ENCODE assay signal across 15 cellular contexts in genomic region chr13:98822238-98822606, GRCh38.
DNase-seq lines count a peak whose midpoint lies in the region; ATAC-seq, FAIRE-seq and TF ChIP-seq lines count a peak whose summit lies in the region.
"Had no signal": no experiment of that assay in that cellular context is flagged by ENCODE, and none has a peak within 500 bp of the region (broad histone marks: within the 10 kb centered on the region; RNA-seq: fewer than 3 reads in every experiment).

No MANE protein-coding gene starts in this region.

- H3K4me3 ChIP-seq in ascending aorta (no peak overlapping the region), left ventricle myocardium inferior (peak overlapping the region; percentile 14), pancreas (no peak overlapping the region)

- peaks cover 82% of the 10 kb centered on the region for H3K36me3 Mint-ChIP-seq in activated T-cell treated with anti-CD3 and anti-CD28 coated beads, Interleukin-2, amount 50 U/mL, for 24 hours (ENCODE audit: low read depth)

- H3K27me3 ChIP-seq in ascending aorta (no peaks in the 10 kb centered on the region), left ventricle myocardium inferior (ENCODE audit: low read depth) (no peaks in the 10 kb centered on the region), pancreas (no peaks in the 10 kb centered on the region)

- H3K27ac ChIP-seq in C4-2B (peak overlapping the region; percentile 25; the same call in 1 of the 2 replicates), ascending aorta (peak overlapping the region; percentile 51 to 66), left ventricle myocardium inferior (replicated peaks) (peak overlapping the region; percentile 76), pancreas (peak overlapping the region in 3 of 4 donors; percentile 38 to 71 (median 60))
- H3K27ac ChIP-seq: KMS-11 had no signal

- DNase-seq in ascending aorta (ENCODE audit: low spot score in 2 of 2) (no peak), left ventricle myocardium inferior (no peak), pancreas (peak in 1 of 6 donors; percentile 31), islet precursor cell (no peak), NCI-H82 (lab: John Stamatoyannopoulos, UW) (no peak)
- DNase-seq in activated T-cell treated with anti-CD3 and anti-CD28 coated beads, Interleukin-2, amount 50 U/mL, for 24 hours, result no peak
- DNase-seq: activated CD8-positive, alpha-beta T cell treated with anti-CD3 and anti-CD28 coated beads for 36 hours; activated gamma-delta T cell treated with Interleukin-2 at 50 U/mL for 16 hours; H7; NCI-H1930 had no signal

- WGBS in pancreas, 2 donors, result 10% methylated on average over 3 of the region's 3 CpGs

- peaks cover 12% of the 10 kb centered on the region for H3K4me1 Mint-ChIP-seq in activated T-cell treated with anti-CD3 and anti-CD28 coated beads, Interleukin-2, amount 50 U/mL, for 24 hours (ENCODE audit: low read depth)

- intact Hi-C loops in ascending aorta (cut with DNase I) (no loop called here), left ventricle myocardium inferior (cut with micrococcal nuclease) (no loop called here), pancreas (cut with DNase I) (no loop called here)

- H3K9me3 ChIP-seq in ascending aorta, result no peaks in the 10 kb centered on the region
- no peaks in the 10 kb centered on the region for H3K9me3 ChIP-seq in left ventricle myocardium inferior (replicated peaks)
- H3K9me3 ChIP-seq in pancreas, result no peaks in the 10 kb centered on the region

- no peaks in the 10 kb centered on the region for H3K9me3 Mint-ChIP-seq in activated T-cell treated with anti-CD3 and anti-CD28 coated beads, Interleukin-2, amount 50 U/mL, for 24 hours
- H3K9me3 Mint-ChIP-seq: activated CD8-positive, alpha-beta T cell treated with anti-CD3 and anti-CD28 coated beads for 36 hours had no signal

- no peak overlapping the region for H3K27ac Mint-ChIP-seq in activated T-cell treated with anti-CD3 and anti-CD28 coated beads, Interleukin-2, amount 50 U/mL, for 24 hours
- H3K27ac Mint-ChIP-seq: activated CD8-positive, alpha-beta T cell treated with anti-CD3 and anti-CD28 coated beads for 36 hours had no signal

- FAIRE-seq in pancreas (lab: Jason Lieb, UNC), result no peak
- FAIRE-seq: bronchial epithelial cell, endometrium had no signal

- TF ChIP-seq CTCF in C4-2B (conservative IDR thresholded peaks at IDR 0.05) (no peak), ascending aorta (IDR thresholded peaks at IDR 0.05) (no peak), left ventricle myocardium inferior (IDR thresholded peaks at IDR 0.05; ENCODE audit: borderline replicate concordance) (no peak), pancreas (IDR thresholded peaks at IDR 0.05) (no peak)

- no peaks in the 10 kb centered on the region for H3K36me3 ChIP-seq in ascending aorta
- H3K36me3 ChIP-seq in left ventricle myocardium inferior, result peaks cover 62% of the 10 kb centered on the region
- H3K36me3 ChIP-seq in pancreas, result no peaks in the 10 kb centered on the region

- H3K4me1 ChIP-seq in ascending aorta (peaks cover 8 to 17% of the 10 kb centered on the region in 2 donors), left ventricle myocardium inferior (peaks cover 67% of the 10 kb centered on the region), pancreas (peaks cover 26 to 40% (median 37%) of the 10 kb centered on the region in 3 donors)

- no peak overlapping the region for H3K4me3 Mint-ChIP-seq in activated T-cell treated with anti-CD3 and anti-CD28 coated beads, Interleukin-2, amount 50 U/mL, for 24 hours
- H3K4me3 Mint-ChIP-seq: activated CD8-positive, alpha-beta T cell treated with anti-CD3 and anti-CD28 coated beads for 36 hours had no signal

- peak; percentile 54 to 81 (median 72) for ATAC-seq in pancreas
- no peak for ATAC-seq in GM18870 (IDR thresholded peaks at IDR 0.05; ENCODE audit: unreplicated experiment)
- ATAC-seq: activated CD8-positive, alpha-beta T cell treated with anti-CD3 and anti-CD28 coated beads for 36 hours had no signal

- H3K27me3 Mint-ChIP-seq in activated T-cell treated with anti-CD3 and anti-CD28 coated beads, Interleukin-2, amount 50 U/mL, for 24 hours, result no peaks in the 10 kb centered on the region
- H3K27me3 Mint-ChIP-seq: activated CD8-positive, alpha-beta T cell treated with anti-CD3 and anti-CD28 coated beads for 36 hours had no signal

Comparison
In these comparisons a context has a peak if more than half of its experiments do, and no peak if none do; other contexts are left out.
1. H3K27ac ChIP-seq: peak in every context shown above with its lines; median percentile 76 in left ventricle myocardium inferior; 60 in pancreas; 58 in ascending aorta; 25 in C4-2B.